Comparison of ENCODE assay signal across 1 cellular context in the genomic region with DNA sequence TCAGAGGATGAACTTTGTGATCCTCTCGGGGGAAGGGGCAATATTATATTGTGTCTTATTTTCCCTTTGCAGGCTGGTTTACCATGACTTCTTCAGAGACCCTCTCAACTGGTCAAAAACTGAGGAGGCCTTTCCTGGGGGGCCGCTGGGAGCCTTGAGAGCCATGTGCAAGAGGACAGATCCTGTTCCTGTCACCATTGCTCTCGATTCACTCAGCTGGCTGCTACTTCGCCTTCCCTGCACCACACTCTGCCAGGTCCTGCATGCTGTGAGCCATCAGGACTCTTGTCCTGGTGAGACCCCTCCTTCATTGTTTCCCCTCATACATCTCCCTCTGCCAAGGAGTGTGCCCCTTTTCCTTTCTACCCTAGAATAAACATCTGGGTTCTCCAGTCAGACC.
TF ChIP-seq lines count a peak whose summit lies in the region.

No MANE protein-coding gene starts in this region.

TF ChIP-seq in HepG2, 621 proteins besides CTCF, POLR2A, EP300 and RAD21:
- no peak for TF ChIP-seq POLR2AphosphoS2 (IDR thresholded peaks at IDR 0.05; ENCODE audit: low read depth, low read length)
- no peak for TF ChIP-seq SAP130 (CRISPR knock-in tag; IDR thresholded peaks at IDR 0.05; ENCODE audit: low read depth)
- no peak for TF ChIP-seq PCBP1 (IDR thresholded peaks at IDR 0.05; ENCODE audit: borderline replicate concordance, low read depth, low read length)
